In the genomic region with DNA sequence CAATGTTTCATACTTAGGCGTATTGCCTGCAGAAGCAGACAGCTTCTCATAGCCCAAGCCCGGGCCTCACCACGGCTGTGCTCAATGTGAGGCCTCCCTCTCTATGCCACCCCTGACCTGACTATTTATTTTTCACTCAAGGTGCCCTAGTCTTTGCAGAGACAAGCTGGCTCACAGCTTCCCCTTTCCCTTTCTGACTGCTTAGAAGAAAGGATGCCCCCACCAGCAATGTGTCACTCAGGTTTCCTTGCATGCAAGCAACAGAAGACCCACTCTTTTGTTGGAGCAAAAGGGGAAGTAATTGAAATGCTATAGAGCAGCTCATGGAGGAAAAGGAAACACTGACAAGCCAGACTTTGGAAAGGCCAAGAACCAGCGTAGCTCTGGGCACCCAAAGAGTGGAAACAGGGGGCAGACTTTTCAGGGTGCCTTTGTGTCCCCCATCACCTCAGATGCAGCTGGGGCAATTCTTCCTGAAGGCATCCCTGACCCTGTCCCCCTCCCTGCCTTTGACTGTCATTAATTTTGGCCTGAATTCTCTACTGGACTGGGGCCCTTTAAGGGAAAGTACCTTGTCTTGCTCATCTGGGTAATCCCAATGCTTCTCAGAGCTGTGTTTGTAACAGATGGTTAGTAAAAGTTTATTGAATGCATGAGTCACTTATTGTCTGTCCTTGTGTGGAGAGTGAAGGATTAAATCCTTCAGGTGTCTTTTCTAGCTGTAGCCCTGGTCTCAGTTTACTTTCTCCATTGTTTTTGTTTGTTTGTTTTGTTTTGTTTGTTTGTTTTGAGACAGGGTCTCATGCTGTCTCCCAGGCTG, we compare ENCODE assay signal across 7 cellular contexts. TPM values are rescaled to one million over a fixed set of nuclear protein-coding genes. Genes with fewer than 3 reads are reported as not detected.
A peak's percentile ranks its signal among the peaks of the same experiment; 100 is the strongest.
DNase-seq lines count a peak whose midpoint lies in the region; ATAC-seq and TF ChIP-seq lines count a peak whose summit lies in the region.

No MANE protein-coding gene starts in this region.

- peak; percentile 95 for ATAC-seq in GM18861 (IDR thresholded peaks at IDR 0.05; ENCODE audit: unreplicated experiment)
- ATAC-seq in HG02759 (IDR thresholded peaks at IDR 0.05; ENCODE audit: unreplicated experiment), result peak; percentile 93

- no peak overlapping the region for H3K4me3 ChIP-seq in fibroblast of the aortic adventitia (ENCODE audit: low read depth, low read length)

- TF ChIP-seq CTCF in fibroblast of the aortic adventitia (IDR thresholded peaks at IDR 0.05; ENCODE audit: insufficient read depth, low read length), result no peak

- DNase-seq in NCI-H524 treated with DMSO at 0.1 percent for 48 hours (lab: John Stamatoyannopoulos, UW) (peak; percentile 77), fibroblast of the aortic adventitia (ENCODE audit: low read depth) (peak; percentile 16), HK-2 (ENCODE audit: unreplicated experiment) (no peak), NCI-H2029 (lab: John Stamatoyannopoulos, UW) (no peak), activated gamma-delta T cell treated with Interleukin-2 at 50 U/mL for 16 hours (no peak)

RNA-seq across cellular contexts. Expression of a gene that starts 17.8 kb away (rescaled TPM):
- total RNA-seq in fibroblast of the aortic adventitia (ENCODE audit: low replicate concordance), result 2.5 and 3.0 TPM in 2 replicates

Comparison
In these comparisons a context has a peak if more than half of its experiments do, and no peak if none do; other contexts are left out.
1. DNase-seq: peak in NCI-H524 treated with DMSO at 0.1 percent for 48 hours (single experiment) and fibroblast of the aortic adventitia (single experiment); none in HK-2 (single experiment), NCI-H2029 (single experiment) and activated gamma-delta T cell treated with Interleukin-2 at 50 U/mL for 16 hours (single experiment).